18 cellular contexts compared by ENCODE assay signal in genomic region chr20:40233401-40233800, GRCh38.
DNase-seq lines count a peak whose midpoint lies in the region; ATAC-seq and TF ChIP-seq lines count a peak whose summit lies in the region.
"Had no signal": no experiment of that assay in that cellular context is flagged by ENCODE, and none has a peak within 500 bp of the region (broad histone marks: within the 10 kb centered on the region; RNA-seq: fewer than 3 reads in every experiment).

No MANE protein-coding gene starts in this region.

- no peak for TF ChIP-seq CTCF in OCI-LY3 (IDR thresholded peaks at IDR 0.05; ENCODE audit: low read depth, low read length)
- TF ChIP-seq CTCF in tibial nerve (IDR thresholded peaks at IDR 0.05): no peak

- no peak for ATAC-seq in HG03439 (IDR thresholded peaks at IDR 0.05; ENCODE audit: unreplicated experiment)

- 42 to 52% methylated on average over 3 of the region's 3 CpGs for WGBS in tibial nerve, 2 donors

- TF ChIP-seq POLR2A in tibial nerve (IDR thresholded peaks at IDR 0.05): no peak

- no peaks in the 10 kb centered on the region for H3K9me3 ChIP-seq in OCI-LY3 (ENCODE audit: insufficient read depth, low read length)
- no peaks in the 10 kb centered on the region for H3K9me3 ChIP-seq in subcutaneous abdominal adipose tissue (ENCODE audit: control insufficient read depth in 5 of 5, low read length in 5 of 5)
- H3K9me3 ChIP-seq in tibial nerve: no peaks in the 10 kb centered on the region
- H3K9me3 ChIP-seq: HAP-1, SJSA1 had no signal

- H3K27me3 ChIP-seq in OCI-LY3 (ENCODE audit: low read depth, low read length) (peaks cover 43% of the 10 kb centered on the region), subcutaneous abdominal adipose tissue (ENCODE audit: control insufficient read depth in 5 of 5, insufficient read depth in 4 of 5, low read length in 5 of 5) (no peaks in the 10 kb centered on the region), tibial nerve (no peaks in the 10 kb centered on the region)
- H3K27me3 ChIP-seq: SJSA1 had no signal

- no peaks in the 10 kb centered on the region for H3K79me2 ChIP-seq in OCI-LY3 (ENCODE audit: low read length)

- H2AFZ ChIP-seq in OCI-LY3 (ENCODE audit: low read depth, low read length): 0 out of 2 replicates have a peak overlapping the region, but pooled peaks have one; percentile 1

- peak; percentile 39 for DNase-seq in DMS 273 (lab: John Stamatoyannopoulos, UW; ENCODE audit: unreplicated experiment)
- no peak for DNase-seq in DMS 273 treated with DMSO at 0.1 percent for 48 hours (lab: John Stamatoyannopoulos, UW)
- peak; percentile 3 for DNase-seq in left kidney (ENCODE audit: low read depth, low spot score)
- DNase-seq in tibial nerve (ENCODE audit: low spot score in 2 of 2): no peak
- no peak for DNase-seq in HuH-7.5 (ENCODE audit: low spot score)
- DNase-seq: DMS153, EL, NCI-H187, NCI-H446 treated with DMSO at 0.1 percent for 48 hours, NCI-H748 treated with DMSO at 0.1 percent for 48 hours had no signal

- H3K9ac ChIP-seq in OCI-LY3 (ENCODE audit: low read length) (no peak overlapping the region), subcutaneous abdominal adipose tissue (ENCODE audit: low read length in 5 of 5) (peak overlapping the region in 1 of 5 donors; percentile 35)

- peak in 1 of 2 donors; percentile 10 for TF ChIP-seq EP300 in tibial nerve (IDR thresholded peaks at IDR 0.05)

- H3K4me1 ChIP-seq in OCI-LY3 (ENCODE audit: low read length) (peaks cover 9% of the 10 kb centered on the region; the same call in 1 of the 2 replicates), subcutaneous abdominal adipose tissue (ENCODE audit: control insufficient read depth in 5 of 5, insufficient read depth in 5 of 5, low read length in 5 of 5) (peaks cover 0 to 11% (median 9%) of the 10 kb centered on the region in 5 donors), tibial nerve (peaks cover 0 to 7% (median 0%) of the 10 kb centered on the region in 4 donors)
- H3K4me1 ChIP-seq: HAP-1, SJSA1 had no signal

- no peaks in the 10 kb centered on the region for H4K20me1 ChIP-seq in OCI-LY3 (ENCODE audit: insufficient read depth, low read length)

- H3K36me3 ChIP-seq in OCI-LY3 (replicated peaks; ENCODE audit: low read depth, low read length) (no peaks in the 10 kb centered on the region), subcutaneous abdominal adipose tissue (ENCODE audit: control insufficient read depth in 5 of 5, insufficient read depth in 5 of 5, low read length in 5 of 5) (no peaks in the 10 kb centered on the region), tibial nerve (no peaks in the 10 kb centered on the region)
- H3K36me3 ChIP-seq: HAP-1, SJSA1 had no signal

- H3K4me2 ChIP-seq in OCI-LY3 (ENCODE audit: low read length): peak overlapping the region; percentile 29

- H3K27ac ChIP-seq in OCI-LY3 (ENCODE audit: low read length) (no peak overlapping the region), subcutaneous abdominal adipose tissue (ENCODE audit: low read depth, low read length) (no peak overlapping the region), tibial nerve (no peak overlapping the region)
- H3K27ac ChIP-seq: 22Rv1, C4-2B, HL-60, SJSA1 had no signal

- H3K4me3 ChIP-seq in OCI-LY3 (ENCODE audit: low read length) (0 out of 2 replicates have a peak overlapping the region, but pooled peaks have one; percentile 1), subcutaneous abdominal adipose tissue (ENCODE audit: low read depth in 1 of 5, low read length in 5 of 5) (peak overlapping the region in 3 of 5 donors; percentile 4 to 35 (median 29)), tibial nerve (no peak overlapping the region)
- H3K4me3 ChIP-seq: HAP-1, SJSA1 had no signal

Comparison
In these comparisons a context has a peak if more than half of its experiments do, and no peak if none do; other contexts are left out.
1. DNase-seq: peak in DMS 273 (single experiment) and left kidney (single experiment); none in DMS 273 treated with DMSO at 0.1 percent for 48 hours (single experiment), tibial nerve (0 of 2) and HuH-7.5 (single experiment).
2. H3K4me3 ChIP-seq: peak in OCI-LY3 (single experiment) and subcutaneous abdominal adipose tissue (3 of 5); none in tibial nerve (0 of 4).